1 cellular context compared by ENCODE assay signal in genomic region chr13:110233181-110233641, GRCh38.
TF ChIP-seq lines count a peak whose summit lies in the region.

No MANE protein-coding gene starts in this region.

TF ChIP-seq in IMR-90, 13 proteins besides CTCF, POLR2A, EP300 and RAD21:
- TF ChIP-seq, protein P1, sequence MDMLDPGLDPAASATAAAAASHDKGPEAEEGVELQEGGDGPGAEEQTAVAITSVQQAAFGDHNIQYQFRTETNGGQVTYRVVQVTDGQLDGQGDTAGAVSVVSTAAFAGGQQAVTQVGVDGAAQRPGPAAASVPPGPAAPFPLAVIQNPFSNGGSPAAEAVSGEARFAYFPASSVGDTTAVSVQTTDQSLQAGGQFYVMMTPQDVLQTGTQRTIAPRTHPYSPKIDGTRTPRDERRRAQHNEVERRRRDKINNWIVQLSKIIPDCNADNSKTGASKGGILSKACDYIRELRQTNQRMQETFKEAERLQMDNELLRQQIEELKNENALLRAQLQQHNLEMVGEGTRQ (IDR thresholded peaks at IDR 0.05; ENCODE audit: low read depth, low read length) = peak; percentile 48; the same call in 1 of the 2 replicates
- TF ChIP-seq NFE2L2 (IDR thresholded peaks at IDR 0.05; ENCODE audit: low read depth, low read length) (no peak), FOS (IDR thresholded peaks at IDR 0.05; ENCODE audit: low read depth, low read length) (peak; percentile 63; the same call in 1 of the 2 replicates), CEBPB (IDR thresholded peaks at IDR 0.05; ENCODE audit: low read depth, low read length) (peak; percentile 83)
